In genomic region chr14:94128216-94128839, GRCh38 we compare ENCODE assay signal across 1 cellular context.
TF ChIP-seq lines count a peak whose summit lies in the region.

No MANE protein-coding gene starts in this region.

TF ChIP-seq in HepG2, 621 proteins besides CTCF, POLR2A, EP300 and RAD21:
- TF ChIP-seq HIVEP1 (CRISPR knock-in tag; IDR thresholded peaks at IDR 0.05) (no peak), MIER3 (CRISPR knock-in tag; IDR thresholded peaks at IDR 0.05; ENCODE audit: borderline replicate concordance) (no peak), THRA (CRISPR knock-in tag; IDR thresholded peaks at IDR 0.05; ENCODE audit: borderline replicate concordance) (no peak), ZNF564 (CRISPR knock-in tag; IDR thresholded peaks at IDR 0.05) (no peak)
